In genomic region chr13:110912651-110913051, GRCh38 we compare ENCODE assay signal across 8 cellular contexts. TPM values are rescaled to one million over a fixed set of nuclear protein-coding genes. Genes with fewer than 3 reads are reported as not detected.
DNase-seq lines count a peak whose midpoint lies in the region; ATAC-seq and TF ChIP-seq lines count a peak whose summit lies in the region.

No MANE protein-coding gene starts in this region.

- peak overlapping the region; percentile 95 for H3K4me3 ChIP-seq in left ventricle myocardium inferior
- peak overlapping the region; percentile 99 for H3K4me3 ChIP-seq in iPS-20b (ENCODE audit: low read length)

- CTCF ChIA-PET in activated CD4-positive, alpha-beta memory T cell treated with anti-CD3 and anti-CD28 coated beads for 36 hours (lab: Charles Lee) = no interaction called here

- H3K4me3 Mint-ChIP-seq in activated CD4-positive, alpha-beta memory T cell treated with anti-CD3 and anti-CD28 coated beads for 36 hours = peak overlapping the region; percentile 87

- H3K27me3 ChIP-seq in left ventricle myocardium inferior (ENCODE audit: low read depth) = no peaks in the 10 kb centered on the region
- H3K27me3 ChIP-seq in iPS-20b (ENCODE audit: insufficient read depth, low read length) = no peaks in the 10 kb centered on the region

- no peaks in the 10 kb centered on the region for H3K9me3 Mint-ChIP-seq in activated CD4-positive, alpha-beta memory T cell treated with anti-CD3 and anti-CD28 coated beads for 36 hours

- H3K4me1 Mint-ChIP-seq in activated CD4-positive, alpha-beta memory T cell treated with anti-CD3 and anti-CD28 coated beads for 36 hours (ENCODE audit: low read depth) = peaks cover 65% of the 10 kb centered on the region

- no peak for TF ChIP-seq CTCF in left ventricle myocardium inferior (IDR thresholded peaks at IDR 0.05; ENCODE audit: borderline replicate concordance)

- H3K9me3 ChIP-seq in left ventricle myocardium inferior (replicated peaks) (no peaks in the 10 kb centered on the region), iPS-20b (ENCODE audit: insufficient read depth, low read depth, low read length) (no peaks in the 10 kb centered on the region)

- H3K4me1 ChIP-seq in left ventricle myocardium inferior (peaks cover 87% of the 10 kb centered on the region), iPS-20b (ENCODE audit: insufficient read depth, low read length) (peaks cover 37% of the 10 kb centered on the region)

- POLR2A ChIA-PET in activated CD4-positive, alpha-beta memory T cell treated with anti-CD3 and anti-CD28 coated beads for 36 hours (lab: Charles Lee) = interaction anchor here (1.9 to 2.2 kb wide), 2 partner anchors 26 to 297 kb away, joined by 4 to 7 read pairs; partner anchors contain the start of gene NAXD

- H3K27ac Mint-ChIP-seq in activated CD4-positive, alpha-beta memory T cell treated with anti-CD3 and anti-CD28 coated beads for 36 hours = peak overlapping the region; percentile 90

- peaks cover 32% of the 10 kb centered on the region for H3K36me3 Mint-ChIP-seq in activated CD4-positive, alpha-beta memory T cell treated with anti-CD3 and anti-CD28 coated beads for 36 hours

- H3K36me3 ChIP-seq in left ventricle myocardium inferior (peaks cover 14% of the 10 kb centered on the region), iPS-20b (ENCODE audit: insufficient read depth, low read depth, low read length) (peaks cover 25% of the 10 kb centered on the region)

- H3K27me3 Mint-ChIP-seq in activated CD4-positive, alpha-beta memory T cell treated with anti-CD3 and anti-CD28 coated beads for 36 hours = no peaks in the 10 kb centered on the region

- DNase-seq in left ventricle myocardium inferior = no peak
- DNase-seq in left ventricle myocardium superior = no peak
- no peak for DNase-seq in activated CD4-positive, alpha-beta memory T cell treated with anti-CD3 and anti-CD28 coated beads for 36 hours
- DNase-seq in stromal cell of bone marrow (ENCODE audit: low read depth) = peak; percentile 51
- no peak for DNase-seq in NCI-H345 (lab: John Stamatoyannopoulos, UW)
- DNase-seq in NCI-H446 (lab: John Stamatoyannopoulos, UW) = no peak

- intact Hi-C loops in left ventricle myocardium inferior (cut with micrococcal nuclease) = no loop called here
- intact Hi-C loops in left ventricle myocardium superior (cut with micrococcal nuclease) = no loop called here
- intact Hi-C loops in activated CD4-positive, alpha-beta memory T cell treated with anti-CD3 and anti-CD28 coated beads for 36 hours (cut with micrococcal nuclease) = loop anchor here (10.0 kb wide), 1 partner anchor 272 kb away; no protein-coding TSS in a partner anchor

- ATAC-seq in left ventricle myocardium superior (no peak), HG03135 (IDR thresholded peaks at IDR 0.05; ENCODE audit: unreplicated experiment) (no peak)

- H3K27ac ChIP-seq in left ventricle myocardium inferior (replicated peaks) (peak overlapping the region; percentile 100), iPS-20b (ENCODE audit: low read length) (no peak overlapping the region)

- H3K9ac ChIP-seq in iPS-20b (ENCODE audit: low read depth, low read length) = peak overlapping the region; percentile 98; the same call in 1 of the 2 replicates

RNA-seq across cellular contexts. Expression of gene ANKRD10, which starts 2.2 kb away (rescaled TPM):
- total RNA-seq in left ventricle myocardium inferior (45.9 TPM), left ventricle myocardium superior (49.4 TPM)
- 10 to 100 TPM; 83.9 to 97.8 TPM for total RNA-seq in activated CD4-positive, alpha-beta memory T cell treated with anti-CD3 and anti-CD28 coated beads for 36 hours
